Comparison of ENCODE assay signal across 1 cellular context in the genomic region with DNA sequence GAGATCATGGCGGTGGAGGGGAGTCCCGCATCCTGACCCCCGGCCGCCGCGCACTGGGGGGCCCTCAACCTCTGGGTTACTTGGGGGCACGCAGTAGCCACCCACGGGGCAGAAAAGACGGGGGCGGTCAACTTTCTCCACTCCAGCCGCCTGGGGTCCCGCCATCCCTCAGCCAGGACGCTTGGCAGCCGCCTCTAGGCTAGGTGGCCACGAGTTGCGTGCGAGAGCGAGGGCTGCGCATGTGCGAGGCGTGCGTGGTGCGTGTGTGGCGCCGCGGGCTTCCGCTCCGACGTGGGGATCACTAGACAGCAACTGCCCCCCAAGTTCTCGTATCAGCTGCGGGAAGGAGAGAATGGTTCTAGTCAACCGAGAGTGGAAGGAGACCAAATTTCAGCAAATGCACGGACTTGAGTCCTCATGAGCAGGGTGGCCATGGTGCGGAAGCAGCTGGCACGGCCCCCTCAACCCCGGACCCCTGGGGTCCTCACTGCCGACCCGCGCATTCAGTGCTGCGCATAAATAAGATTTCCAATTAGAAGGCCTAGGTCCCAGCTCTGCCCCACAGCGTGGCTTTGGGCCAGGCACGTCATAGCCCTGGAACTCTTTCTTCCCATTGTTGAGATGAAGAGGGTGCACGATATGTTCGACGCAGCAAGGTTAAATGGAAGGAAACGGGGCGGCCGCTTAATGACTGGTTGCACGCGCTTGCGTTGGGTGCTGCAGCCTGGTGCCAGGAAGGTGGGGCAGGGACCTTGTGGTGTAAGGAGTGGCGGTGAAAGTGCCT.
A peak's percentile ranks its signal among the peaks of the same experiment; 100 is the strongest.
TF ChIP-seq lines count a peak whose summit lies in the region.

No MANE protein-coding gene starts in this region.

TF ChIP-seq in K562, 482 proteins besides CTCF, POLR2A, EP300 and RAD21 (continued from another document and continues in another):
- TF ChIP-seq, protein P1, sequence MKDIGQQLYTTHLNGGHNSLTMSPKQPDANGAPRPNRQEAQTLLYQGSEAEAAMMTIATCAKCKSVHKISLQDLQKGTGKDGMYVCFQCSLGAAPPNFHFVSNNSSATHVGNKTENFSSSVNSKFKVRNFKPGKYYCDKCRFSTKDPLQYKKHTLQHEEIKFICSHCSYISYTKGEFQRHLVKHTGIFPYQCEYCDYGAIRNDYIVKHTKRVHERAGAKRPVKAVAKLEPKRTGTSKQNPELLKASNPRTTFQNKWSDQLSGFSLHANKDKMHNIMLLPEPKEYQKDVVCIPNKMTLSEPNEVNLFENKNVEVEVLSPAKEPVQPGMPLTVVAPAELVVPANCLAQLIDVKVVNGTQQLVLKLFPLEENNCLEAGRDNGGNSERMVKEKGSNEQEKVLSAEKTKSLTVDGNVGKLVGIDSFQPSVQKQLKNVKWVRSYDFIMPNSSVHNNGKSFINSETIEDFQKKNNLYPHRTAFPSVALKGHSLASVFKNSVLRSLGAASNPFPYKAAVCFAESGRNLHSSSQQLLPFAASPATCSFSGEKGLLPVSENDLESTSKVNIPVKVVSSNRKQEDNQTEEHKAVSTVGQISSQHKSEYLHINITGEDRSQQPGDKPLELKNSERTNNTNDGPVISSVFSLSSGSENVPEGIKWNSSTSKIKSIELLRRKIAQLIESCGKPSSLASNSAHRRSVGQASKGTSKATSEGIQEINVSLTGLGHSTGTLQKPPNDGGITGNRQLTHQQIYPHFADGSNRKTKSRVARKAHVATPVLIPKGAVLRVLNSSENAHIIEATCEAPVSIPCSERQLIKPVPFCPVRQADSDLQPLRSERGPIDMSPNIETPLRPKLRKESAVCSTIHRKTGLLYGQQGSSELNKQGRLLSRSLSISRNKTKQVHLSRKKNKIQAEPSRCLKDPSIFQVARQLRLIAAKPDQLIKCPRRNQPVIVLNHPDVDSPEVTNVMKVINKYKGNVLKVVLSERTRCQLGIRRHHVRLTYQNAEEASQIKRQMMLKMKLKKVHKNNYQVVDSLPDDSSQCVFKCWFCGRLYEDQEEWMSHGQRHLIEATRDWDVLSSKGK (CRISPR knock-in tag; IDR thresholded peaks at IDR 0.05), result no peak
- no peak for TF ChIP-seq DPF2 (IDR thresholded peaks at IDR 0.05)
- no peak for TF ChIP-seq RUNX1 (IDR thresholded peaks at IDR 0.05; ENCODE audit: low read depth)
- no peak for TF ChIP-seq ZBTB7A (IDR thresholded peaks at IDR 0.05; ENCODE audit: borderline replicate concordance, control insufficient read depth, low read depth, low read length)
- no peak for TF ChIP-seq KAT2B (IDR thresholded peaks at IDR 0.05; ENCODE audit: low read depth, low read length)
- peak; percentile 39; the same call in 1 of the 2 replicates for TF ChIP-seq PRMT5 (CRISPR knock-in tag; IDR thresholded peaks at IDR 0.05)
- TF ChIP-seq KLF10 (CRISPR knock-in tag; IDR thresholded peaks at IDR 0.05), result no peak
- no peak for TF ChIP-seq SAP30 (IDR thresholded peaks at IDR 0.05; ENCODE audit: borderline replicate concordance, insufficient read depth, low read depth, low read length, poor library complexity, severe bottlenecking)
- TF ChIP-seq ZNF431 (CRISPR knock-in tag; IDR thresholded peaks at IDR 0.05), result no peak
- peak; percentile 52 for TF ChIP-seq POLR2G (IDR thresholded peaks at IDR 0.05; ENCODE audit: low read depth, low read length)
- peak; percentile 41; the same call in 1 of the 2 replicates for TF ChIP-seq CEBPG (CRISPR knock-in tag; IDR thresholded peaks at IDR 0.05)
- TF ChIP-seq CEBPG (tag; conservative IDR thresholded peaks at IDR 0.05 in 1 of 2, IDR thresholded peaks at IDR 0.05 in 1 of 2), result no peak
- no peak for TF ChIP-seq CEBPB (tag; IDR thresholded peaks at IDR 0.05)
- no peak for TF ChIP-seq ETS2 (tag; IDR thresholded peaks at IDR 0.05; ENCODE audit: borderline replicate concordance, poor library complexity, severe bottlenecking)
- TF ChIP-seq, protein P2, sequence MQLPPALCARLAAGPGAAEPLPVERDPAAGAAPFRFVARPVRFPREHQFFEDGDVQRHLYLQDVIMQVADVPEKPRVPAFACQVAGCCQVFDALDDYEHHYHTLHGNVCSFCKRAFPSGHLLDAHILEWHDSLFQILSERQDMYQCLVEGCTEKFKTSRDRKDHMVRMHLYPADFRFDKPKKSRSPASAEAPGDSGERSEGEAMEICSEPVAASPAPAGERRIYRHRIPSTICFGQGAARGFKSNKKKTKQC (CRISPR knock-in tag; IDR thresholded peaks at IDR 0.05), result peak; percentile 97
- TF ChIP-seq GATA2 (CRISPR knock-in tag; IDR thresholded peaks at IDR 0.05), result no peak
- TF ChIP-seq SIRT6 (IDR thresholded peaks at IDR 0.05; ENCODE audit: low read depth, low read length), result no peak
- TF ChIP-seq, protein P3, sequence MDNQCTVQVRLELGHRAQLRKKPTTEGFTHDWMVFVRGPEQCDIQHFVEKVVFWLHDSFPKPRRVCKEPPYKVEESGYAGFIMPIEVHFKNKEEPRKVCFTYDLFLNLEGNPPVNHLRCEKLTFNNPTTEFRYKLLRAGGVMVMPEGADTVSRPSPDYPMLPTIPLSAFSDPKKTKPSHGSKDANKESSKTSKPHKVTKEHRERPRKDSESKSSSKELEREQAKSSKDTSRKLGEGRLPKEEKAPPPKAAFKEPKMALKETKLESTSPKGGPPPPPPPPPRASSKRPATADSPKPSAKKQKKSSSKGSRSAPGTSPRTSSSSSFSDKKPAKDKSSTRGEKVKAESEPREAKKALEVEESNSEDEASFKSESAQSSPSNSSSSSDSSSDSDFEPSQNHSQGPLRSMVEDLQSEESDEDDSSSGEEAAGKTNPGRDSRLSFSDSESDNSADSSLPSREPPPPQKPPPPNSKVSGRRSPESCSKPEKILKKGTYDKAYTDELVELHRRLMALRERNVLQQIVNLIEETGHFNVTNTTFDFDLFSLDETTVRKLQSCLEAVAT (IDR thresholded peaks at IDR 0.05), result no peak
- no peak for TF ChIP-seq FUS (optimal IDR thresholded peaks at IDR 0.05; ENCODE audit: low read depth, low read length)
- TF ChIP-seq ARID1B (IDR thresholded peaks at IDR 0.05), result no peak
- no peak for TF ChIP-seq XRCC3 (IDR thresholded peaks at IDR 0.05)
- no peak for TF ChIP-seq STAT5B (CRISPR knock-in tag; IDR thresholded peaks at IDR 0.05)
- TF ChIP-seq, protein P4, sequence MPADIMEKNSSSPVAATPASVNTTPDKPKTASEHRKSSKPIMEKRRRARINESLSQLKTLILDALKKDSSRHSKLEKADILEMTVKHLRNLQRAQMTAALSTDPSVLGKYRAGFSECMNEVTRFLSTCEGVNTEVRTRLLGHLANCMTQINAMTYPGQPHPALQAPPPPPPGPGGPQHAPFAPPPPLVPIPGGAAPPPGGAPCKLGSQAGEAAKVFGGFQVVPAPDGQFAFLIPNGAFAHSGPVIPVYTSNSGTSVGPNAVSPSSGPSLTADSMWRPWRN (IDR thresholded peaks at IDR 0.05; ENCODE audit: low read depth), result no peak
- no peak for TF ChIP-seq SRSF7 (optimal IDR thresholded peaks at IDR 0.05; ENCODE audit: low read depth, low read length)
- TF ChIP-seq, protein P5, sequence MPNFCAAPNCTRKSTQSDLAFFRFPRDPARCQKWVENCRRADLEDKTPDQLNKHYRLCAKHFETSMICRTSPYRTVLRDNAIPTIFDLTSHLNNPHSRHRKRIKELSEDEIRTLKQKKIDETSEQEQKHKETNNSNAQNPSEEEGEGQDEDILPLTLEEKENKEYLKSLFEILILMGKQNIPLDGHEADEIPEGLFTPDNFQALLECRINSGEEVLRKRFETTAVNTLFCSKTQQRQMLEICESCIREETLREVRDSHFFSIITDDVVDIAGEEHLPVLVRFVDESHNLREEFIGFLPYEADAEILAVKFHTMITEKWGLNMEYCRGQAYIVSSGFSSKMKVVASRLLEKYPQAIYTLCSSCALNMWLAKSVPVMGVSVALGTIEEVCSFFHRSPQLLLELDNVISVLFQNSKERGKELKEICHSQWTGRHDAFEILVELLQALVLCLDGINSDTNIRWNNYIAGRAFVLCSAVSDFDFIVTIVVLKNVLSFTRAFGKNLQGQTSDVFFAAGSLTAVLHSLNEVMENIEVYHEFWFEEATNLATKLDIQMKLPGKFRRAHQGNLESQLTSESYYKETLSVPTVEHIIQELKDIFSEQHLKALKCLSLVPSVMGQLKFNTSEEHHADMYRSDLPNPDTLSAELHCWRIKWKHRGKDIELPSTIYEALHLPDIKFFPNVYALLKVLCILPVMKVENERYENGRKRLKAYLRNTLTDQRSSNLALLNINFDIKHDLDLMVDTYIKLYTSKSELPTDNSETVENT (CRISPR knock-in tag; IDR thresholded peaks at IDR 0.05), result no peak
- no peak for TF ChIP-seq NCOR1 (IDR thresholded peaks at IDR 0.05)
- TF ChIP-seq, protein P6, sequence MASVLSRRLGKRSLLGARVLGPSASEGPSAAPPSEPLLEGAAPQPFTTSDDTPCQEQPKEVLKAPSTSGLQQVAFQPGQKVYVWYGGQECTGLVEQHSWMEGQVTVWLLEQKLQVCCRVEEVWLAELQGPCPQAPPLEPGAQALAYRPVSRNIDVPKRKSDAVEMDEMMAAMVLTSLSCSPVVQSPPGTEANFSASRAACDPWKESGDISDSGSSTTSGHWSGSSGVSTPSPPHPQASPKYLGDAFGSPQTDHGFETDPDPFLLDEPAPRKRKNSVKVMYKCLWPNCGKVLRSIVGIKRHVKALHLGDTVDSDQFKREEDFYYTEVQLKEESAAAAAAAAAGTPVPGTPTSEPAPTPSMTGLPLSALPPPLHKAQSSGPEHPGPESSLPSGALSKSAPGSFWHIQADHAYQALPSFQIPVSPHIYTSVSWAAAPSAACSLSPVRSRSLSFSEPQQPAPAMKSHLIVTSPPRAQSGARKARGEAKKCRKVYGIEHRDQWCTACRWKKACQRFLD (CRISPR knock-in tag; IDR thresholded peaks at IDR 0.05), result 0 out of 2 replicates have a peak, but pooled peaks have one; percentile 41
- no peak for TF ChIP-seq CBX3 (IDR thresholded peaks at IDR 0.05; ENCODE audit: borderline replicate concordance in 1 of 2, low read length in 2 of 2)
- no peak for TF ChIP-seq KLF13 (tag; IDR thresholded peaks at IDR 0.05; ENCODE audit: borderline replicate concordance, low read depth)
- no peak for TF ChIP-seq RB1 (IDR thresholded peaks at IDR 0.05; ENCODE audit: low read depth)
- no peak for TF ChIP-seq NCOA6 (IDR thresholded peaks at IDR 0.05)
- TF ChIP-seq CBFA2T3 (IDR thresholded peaks at IDR 0.05), result no peak
- no peak for TF ChIP-seq ZBED1 (IDR thresholded peaks at IDR 0.05)
- TF ChIP-seq, protein P7, sequence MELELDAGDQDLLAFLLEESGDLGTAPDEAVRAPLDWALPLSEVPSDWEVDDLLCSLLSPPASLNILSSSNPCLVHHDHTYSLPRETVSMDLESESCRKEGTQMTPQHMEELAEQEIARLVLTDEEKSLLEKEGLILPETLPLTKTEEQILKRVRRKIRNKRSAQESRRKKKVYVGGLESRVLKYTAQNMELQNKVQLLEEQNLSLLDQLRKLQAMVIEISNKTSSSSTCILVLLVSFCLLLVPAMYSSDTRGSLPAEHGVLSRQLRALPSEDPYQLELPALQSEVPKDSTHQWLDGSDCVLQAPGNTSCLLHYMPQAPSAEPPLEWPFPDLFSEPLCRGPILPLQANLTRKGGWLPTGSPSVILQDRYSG (tag; conservative IDR thresholded peaks at IDR 0.05; ENCODE audit: low read depth), result no peak
- no peak for TF ChIP-seq BRCA1 (IDR thresholded peaks at IDR 0.05)
- TF ChIP-seq BRCA1 (CRISPR knock-in tag; IDR thresholded peaks at IDR 0.05), result no peak; the same call in 1 of the 2 replicates
- TF ChIP-seq, protein P8, sequence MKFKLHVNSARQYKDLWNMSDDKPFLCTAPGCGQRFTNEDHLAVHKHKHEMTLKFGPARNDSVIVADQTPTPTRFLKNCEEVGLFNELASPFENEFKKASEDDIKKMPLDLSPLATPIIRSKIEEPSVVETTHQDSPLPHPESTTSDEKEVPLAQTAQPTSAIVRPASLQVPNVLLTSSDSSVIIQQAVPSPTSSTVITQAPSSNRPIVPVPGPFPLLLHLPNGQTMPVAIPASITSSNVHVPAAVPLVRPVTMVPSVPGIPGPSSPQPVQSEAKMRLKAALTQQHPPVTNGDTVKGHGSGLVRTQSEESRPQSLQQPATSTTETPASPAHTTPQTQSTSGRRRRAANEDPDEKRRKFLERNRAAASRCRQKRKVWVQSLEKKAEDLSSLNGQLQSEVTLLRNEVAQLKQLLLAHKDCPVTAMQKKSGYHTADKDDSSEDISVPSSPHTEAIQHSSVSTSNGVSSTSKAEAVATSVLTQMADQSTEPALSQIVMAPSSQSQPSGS (CRISPR knock-in tag; IDR thresholded peaks at IDR 0.05), result no peak
